ENCODE assay signal across 11 cellular contexts in genomic region chr9:93207860-93208734, GRCh38. TPM values are rescaled to one million over a fixed set of nuclear protein-coding genes. Genes with fewer than 3 reads are reported as not detected.
DNase-seq lines count a peak whose midpoint lies in the region; ATAC-seq, FAIRE-seq and TF ChIP-seq lines count a peak whose summit lies in the region.
"Had no signal": no experiment of that assay in that cellular context is flagged by ENCODE, and none has a peak within 500 bp of the region (broad histone marks: within the 10 kb centered on the region; RNA-seq: fewer than 3 reads in every experiment).

No MANE protein-coding gene starts in this region.

- H3K4me3 ChIP-seq in body of pancreas (no peak overlapping the region), kidney (ENCODE audit: low read length in 2 of 2) (no peak overlapping the region), skeletal muscle satellite cell (ENCODE audit: low read length) (peak overlapping the region; percentile 1), PC-9 (no peak overlapping the region)

- no peaks in the 10 kb centered on the region for H3K27me3 ChIP-seq in body of pancreas
- peaks cover 28% of the 10 kb centered on the region for H3K27me3 ChIP-seq in skeletal muscle satellite cell (ENCODE audit: control insufficient read depth, insufficient read depth, low read length)
- no peaks in the 10 kb centered on the region for H3K27me3 ChIP-seq in PC-9 (ENCODE audit: insufficient read depth, low read depth)

- no peaks in the 10 kb centered on the region for H4K20me1 ChIP-seq in PC-9 (ENCODE audit: insufficient read depth)

- POLR2A ChIA-PET in PC-9 (lab: Charles Lee; ENCODE audit: unreplicated experiment), result no interaction called here

- H3K9ac ChIP-seq in kidney (ENCODE audit: low read length in 2 of 2) (no peak overlapping the region), skeletal muscle satellite cell (ENCODE audit: low read depth, low read length) (no peak overlapping the region)

- CTCF ChIA-PET in PC-9 (lab: Charles Lee), result interaction anchor here (0.6 kb wide), 1 partner anchor 25 kb away, joined by 3 read pairs; no protein-coding TSS in a partner anchor

- no peaks in the 10 kb centered on the region for H3K36me3 ChIP-seq in body of pancreas (replicated peaks in 1 of 2; ENCODE audit: insufficient read depth in 1 of 2, low read depth in 2 of 2)
- no peaks in the 10 kb centered on the region for H3K36me3 ChIP-seq in kidney (ENCODE audit: control insufficient read depth in 1 of 2, insufficient read depth in 2 of 2, low read length in 2 of 2)
- no peaks in the 10 kb centered on the region for H3K36me3 ChIP-seq in skeletal muscle satellite cell (ENCODE audit: insufficient read depth, low read length)
- H3K36me3 ChIP-seq in PC-9 (ENCODE audit: low read depth), result no peaks in the 10 kb centered on the region

- TF ChIP-seq POLR2A in GM12891 (IDR thresholded peaks at IDR 0.05; ENCODE audit: low read depth, low read length) (no peak), body of pancreas (IDR thresholded peaks at IDR 0.05) (no peak)

- TF ChIP-seq CTCF in body of pancreas (IDR thresholded peaks at IDR 0.05) (no peak), kidney (IDR thresholded peaks at IDR 0.05; ENCODE audit: borderline replicate concordance, extremely low read depth, insufficient read depth) (no peak), PC-9 (conservative IDR thresholded peaks at IDR 0.05) (no peak)

- no peak overlapping the region for H2AFZ ChIP-seq in PC-9

- H3K9me2 ChIP-seq in PC-9 (ENCODE audit: insufficient read depth), result no peaks in the 10 kb centered on the region

- no peak for DNase-seq in GM12891 (ENCODE audit: insufficient read length, low spot score)
- no peak for DNase-seq in body of pancreas
- DNase-seq in kidney, result peak; percentile 52
- DNase-seq in A172 (ENCODE audit: low spot score), result no peak
- no peak for DNase-seq in PC-9
- DNase-seq in NCI-H2081 (lab: John Stamatoyannopoulos, UW), result no peak
- DNase-seq: activated naive CD8-positive, alpha-beta T cell treated with anti-CD3 and anti-CD28 coated beads, Interleukin-2, amount 10 ng/mL, durations not matched to agents 7 days and 5 days had no signal

- H3K4me2 ChIP-seq in skeletal muscle satellite cell (ENCODE audit: low read length) (peak overlapping the region; percentile 28), PC-9 (no peak overlapping the region)

- ATAC-seq in body of pancreas, result no peak
- ATAC-seq in HG03045 (IDR thresholded peaks at IDR 0.05; ENCODE audit: unreplicated experiment), result no peak

- peaks cover 19% of the 10 kb centered on the region for H3F3A ChIP-seq in PC-9 (ENCODE audit: insufficient read depth, low read depth)

- H3K4me1 ChIP-seq in body of pancreas, result peaks cover 82% of the 10 kb centered on the region
- H3K4me1 ChIP-seq in kidney (ENCODE audit: control insufficient read depth in 1 of 2, insufficient read depth in 1 of 2, low read depth in 1 of 2, low read length in 2 of 2), result peaks cover 0 to 6% of the 10 kb centered on the region in 2 donors
- peaks cover 5% of the 10 kb centered on the region for H3K4me1 ChIP-seq in skeletal muscle satellite cell (ENCODE audit: control insufficient read depth, insufficient read depth, low read length)
- H3K4me1 ChIP-seq in PC-9 (replicated peaks; ENCODE audit: insufficient read depth), result no peaks in the 10 kb centered on the region

- H3K79me2 ChIP-seq in PC-9 (ENCODE audit: low read depth), result 0 out of 2 replicates have a peak, but pooled peaks cover 3% of the 10 kb centered on the region

- intact Hi-C loops in body of pancreas (cut with DNase I) (no loop called here), kidney (cut with DNase I) (no loop called here), PC-9 (cut with micrococcal nuclease; ENCODE audit: unreplicated experiment) (no loop called here)

- H3K9me3 ChIP-seq in body of pancreas (no peaks in the 10 kb centered on the region), kidney (ENCODE audit: control insufficient read depth in 1 of 2, low read length in 2 of 2) (no peaks in the 10 kb centered on the region), skeletal muscle satellite cell (replicated peaks; ENCODE audit: low read length) (no peaks in the 10 kb centered on the region), PC-9 (ENCODE audit: insufficient read depth, low read depth) (no peaks in the 10 kb centered on the region)

- FAIRE-seq in GM12891 (lab: Jason Lieb, UNC) (peak; percentile 81), kidney (lab: Jason Lieb, UNC) (no peak)
- FAIRE-seq: TTC549 had no signal

- H3K27ac ChIP-seq in body of pancreas (peak overlapping the region in 3 of 4 donors; percentile 69 to 90 (median 83)), kidney (ENCODE audit: low read depth in 2 of 2, low read length in 2 of 2) (no peak overlapping the region), PC-9 (no peak overlapping the region)
- H3K27ac ChIP-seq: C4-2B had no signal

- WGBS in body of pancreas, 2 donors, result 51 to 60% methylated on average over 25 of the region's 25 CpGs

- no TSS peak for BruUV-seq in PC-9 (replicated peaks; lab: Mats Ljungman, UMichigan)

TF ChIP-seq in GM12891, 5 proteins besides CTCF, POLR2A, EP300 and RAD21:
- TF ChIP-seq SPI1 (IDR thresholded peaks at IDR 0.05; ENCODE audit: low read depth, low read length) (no peak), TAF1 (IDR thresholded peaks at IDR 0.05; ENCODE audit: low read depth, low read length) (no peak), PAX5 (IDR thresholded peaks at IDR 0.05; ENCODE audit: insufficient read depth, low read length, severe bottlenecking) (no peak), POU2F2 (IDR thresholded peaks at IDR 0.05; ENCODE audit: low read depth, low read length) (no peak), POLR2AphosphoS5 (IDR thresholded peaks at IDR 0.05; ENCODE audit: low read depth, low read length) (no peak)

RNA-seq across cellular contexts. Expression of gene WNK2, which starts 24.2 kb away (rescaled TPM):
- polyA plus RNA-seq in GM12891 (2012; ENCODE audit: low read depth, missing spikeins), result not detected
- total RNA-seq in body of pancreas, result 100 to 1,000 TPM in 1 of 2 donors, 10 to 100 TPM in 1; 85.4 to 173 TPM
- 4.8 TPM for total RNA-seq in kidney
- 1.5 TPM for polyA plus RNA-seq in kidney (ENCODE audit: insufficient read depth, low read depth, low replicate concordance)
- total RNA-seq in skeletal muscle satellite cell (2012; rRNA removed), result 0.22 TPM in 1 of 2 replicates, not detected in the other
- not detected in 2 replicates for total RNA-seq in A172 (2014; rRNA removed; shearing (Covaris generic))
- 44.6 and 61.3 TPM in 2 replicates for total RNA-seq in PC-9 (2021)

Comparison
In these comparisons a context has a peak if more than half of its experiments do, and no peak if none do; other contexts are left out.
1. H3K27ac ChIP-seq: peak in body of pancreas (3 of 4); none in kidney (0 of 2) and PC-9 (single experiment).